Comparison of ENCODE assay signal across 8 cellular contexts in the genomic region with DNA sequence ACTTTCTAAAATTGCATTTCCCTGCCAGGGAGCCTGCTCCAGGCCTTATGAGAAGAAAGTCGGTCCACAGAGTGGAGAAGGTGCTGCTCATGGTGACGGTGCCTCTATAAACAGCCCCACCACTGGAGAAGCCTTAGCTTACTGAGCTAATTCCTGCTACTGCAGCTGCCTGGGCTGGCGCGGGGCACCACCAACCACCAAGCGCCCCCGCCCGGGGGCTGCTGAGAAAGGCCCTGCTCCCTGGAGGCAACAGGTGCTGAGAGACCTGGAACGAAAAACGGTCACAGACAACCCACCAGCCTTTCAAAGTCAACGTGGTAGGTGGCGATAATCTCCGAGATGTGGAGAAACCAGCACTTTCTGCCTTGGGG. TPM values are rescaled to one million over a fixed set of nuclear protein-coding genes. Genes with fewer than 3 reads are reported as not detected.
DNase-seq lines count a peak whose midpoint lies in the region; ATAC-seq and TF ChIP-seq lines count a peak whose summit lies in the region.

No MANE protein-coding gene starts in this region.

- H3K4me3 Mint-ChIP-seq in natural killer cell = peak overlapping the region; percentile 100

- H2AFZ ChIP-seq in OCI-LY3 (ENCODE audit: low read depth, low read length) = no peak overlapping the region

- DNase-seq in DMS79 treated with DMSO at 0.1 percent for 48 hours (lab: John Stamatoyannopoulos, UW) = peak; percentile 3
- no peak for DNase-seq in DMS79 (lab: John Stamatoyannopoulos, UW)
- DNase-seq in caudate nucleus (lab: John Stamatoyannopoulos, UW) = peak in 19 of 61 donors; percentile 0 to 48 (median 26)
- no peak for DNase-seq in natural killer cell

- no peaks in the 10 kb centered on the region for H3K27me3 ChIP-seq in OCI-LY3 (ENCODE audit: low read depth, low read length)

- ATAC-seq in natural killer cell = no peak
- no peak for ATAC-seq in HG03280 (IDR thresholded peaks at IDR 0.05; ENCODE audit: unreplicated experiment)
- no peak for ATAC-seq in HG03354 (IDR thresholded peaks at IDR 0.05; ENCODE audit: poor library complexity, severe bottlenecking, unreplicated experiment)
- ATAC-seq in GM21825 (IDR thresholded peaks at IDR 0.05; ENCODE audit: unreplicated experiment) = no peak

- peaks cover 36 to 48% of the 10 kb centered on the region in 2 donors for H3K4me1 Mint-ChIP-seq in natural killer cell

- H3K36me3 ChIP-seq in OCI-LY3 (replicated peaks; ENCODE audit: low read depth, low read length) = peaks cover 23% of the 10 kb centered on the region

- intact Hi-C loops in natural killer cell (cut with micrococcal nuclease) = loop anchor here (5.0 kb wide), 2 partner anchors 41 to 206 kb away; a partner anchor contains a TSS

- no peaks in the 10 kb centered on the region for H3K9me3 Mint-ChIP-seq in natural killer cell

- H3K36me3 Mint-ChIP-seq in natural killer cell = no peaks in the 10 kb centered on the region

- peaks cover 32% of the 10 kb centered on the region for H3K4me1 ChIP-seq in OCI-LY3 (ENCODE audit: low read length)

- peak overlapping the region; percentile 97 for H3K4me3 ChIP-seq in OCI-LY3 (ENCODE audit: low read length)

- no peaks in the 10 kb centered on the region for H3K27me3 Mint-ChIP-seq in natural killer cell (ENCODE audit: low read depth in 2 of 2)

- H3K9ac ChIP-seq in OCI-LY3 (ENCODE audit: low read length) = peak overlapping the region; percentile 100

- peak overlapping the region; percentile 98 for H3K4me2 ChIP-seq in OCI-LY3 (ENCODE audit: low read length)

- H3K27ac ChIP-seq in OCI-LY3 (ENCODE audit: low read length) (peak overlapping the region; percentile 98), caudate nucleus (ENCODE audit: low read depth, low read length) (peak overlapping the region; percentile 98)

- TF ChIP-seq CTCF in OCI-LY3 (IDR thresholded peaks at IDR 0.05; ENCODE audit: low read depth, low read length) (peak; percentile 30; the same call in 1 of the 2 replicates), natural killer cell (IDR thresholded peaks at IDR 0.05) (no peak)

- H3K9me3 ChIP-seq in OCI-LY3 (ENCODE audit: insufficient read depth, low read length) = no peaks in the 10 kb centered on the region

- H4K20me1 ChIP-seq in OCI-LY3 (ENCODE audit: insufficient read depth, low read length) = peaks cover 60% of the 10 kb centered on the region

- peak overlapping the region; percentile 99 to 100 for H3K27ac Mint-ChIP-seq in natural killer cell

- H3K79me2 ChIP-seq in OCI-LY3 (ENCODE audit: low read length) = peaks cover 86% of the 10 kb centered on the region

RNA-seq across cellular contexts. Expression of a gene that starts 2.9 kb away (rescaled TPM):
- total RNA-seq in natural killer cell = 10 to 100 TPM; 65.2 to 76.7 (median 67.5) TPM

RNA-seq across cellular contexts. Expression of a gene that starts 3.8 kb away (rescaled TPM):
- total RNA-seq in natural killer cell = 1 to 10 TPM; 1.2 to 4.3 (median 1.4) TPM

RNA-seq across cellular contexts. Expression of a gene that starts 24.3 kb away (rescaled TPM):
- 10 to 100 TPM; 14.3 to 17.1 (median 15.2) TPM for total RNA-seq in natural killer cell

RNA-seq across cellular contexts. Expression of a gene that starts 33.9 kb away (rescaled TPM):
- 10 to 100 TPM; 63.4 to 82.3 (median 73.1) TPM for total RNA-seq in natural killer cell

RNA-seq across cellular contexts. Expression of a gene that starts 42.7 kb away (rescaled TPM):
- 100 to 1,000 TPM; 352 to 398 (median 384) TPM for total RNA-seq in natural killer cell
